Comparison of ENCODE assay signal across 8 cellular contexts in genomic region chr17:29807520-29808361, GRCh38.
DNase-seq lines count a peak whose midpoint lies in the region; ATAC-seq and TF ChIP-seq lines count a peak whose summit lies in the region.

No MANE protein-coding gene starts in this region.

- DNase-seq in ACHN: peak; percentile 77
- peak; percentile 31 for DNase-seq in GM19238 (ENCODE audit: insufficient read length, low spot score)
- DNase-seq in NCI-H748 (lab: John Stamatoyannopoulos, UW; ENCODE audit: unreplicated experiment): peak; percentile 63
- DNase-seq in activated CD4-positive, alpha-beta T cell treated with anti-CD3 and anti-CD28 coated beads, Interleukin-2, amount 50 U/mL, for 48 hours: peak; percentile 70 to 76
- DNase-seq in dorsolateral prefrontal cortex: peak in 7 of 10 donors; percentile 48 to 82 (median 63)
- peak; percentile 67 for DNase-seq in lung (ENCODE audit: low spot score)
- peak; percentile 31 for DNase-seq in stimulated activated CD8-positive, alpha-beta memory T cell treated with anti-CD3 and anti-CD28 coated beads, Interleukin-12 subunit alpha, Interleukin-12 subunit beta, amount 100 ng/mL, for 24 hours (ENCODE audit: extremely low read depth)

- no peaks in the 10 kb centered on the region for H3K9me3 ChIP-seq in lung (ENCODE audit: control insufficient read depth in 2 of 2, insufficient read depth in 1 of 2, low read length in 1 of 2)

- intact Hi-C loops in dorsolateral prefrontal cortex (cut with DNase I): loop anchor here (1.0 to 10.0 kb wide), 3 partner anchors 123 to 287 kb away; partner anchors contain the start of gene SSH2 (in 1 of the 2)

- TF ChIP-seq CTCF in dorsolateral prefrontal cortex (IDR thresholded peaks at IDR 0.05 in 54 of 56, conservative IDR thresholded peaks at IDR 0.05 in 2 of 56; ENCODE audit: low read depth in 1 of 56, partially characterized antibody in 56 of 56) (peak; percentile 72 to 92 (median 85)), lung (IDR thresholded peaks at IDR 0.05; ENCODE audit: control extremely low read depth, extremely low read depth) (peak; percentile 85)

- H3K36me3 ChIP-seq in lung (ENCODE audit: control insufficient read depth in 2 of 2, insufficient read depth in 2 of 2, low read length in 2 of 2): no peaks in the 10 kb centered on the region

- in situ Hi-C loops in ACHN (cut with HindIII; ENCODE audit: low pct_ligation_motif_present, low pct_unique_long_range_greater_than_20kb, low sequenced_read_pairs): loop anchor here (25.0 kb wide), 1 partner anchor 130 kb away; the partner anchor contains the start of genes EFCAB5 and SSH2

- no peaks in the 10 kb centered on the region for H3K27me3 ChIP-seq in dorsolateral prefrontal cortex
- no peaks in the 10 kb centered on the region for H3K27me3 ChIP-seq in lung (ENCODE audit: control insufficient read depth, insufficient read depth)

- H3K4me1 ChIP-seq in lung (ENCODE audit: control insufficient read depth in 2 of 2, insufficient read depth in 2 of 2, low read length in 2 of 2): no peaks in the 10 kb centered on the region

- ATAC-seq in lung (ENCODE audit: insufficient read depth, low FRiP score) (peak; percentile 87), GM21367 (IDR thresholded peaks at IDR 0.05; ENCODE audit: unreplicated experiment) (no peak)

- peak overlapping the region in 29 of 59 donors; percentile 1 to 81 (median 38) for H3K27ac ChIP-seq in dorsolateral prefrontal cortex
- peak overlapping the region in 1 of 2 donors; percentile 70 for H3K27ac ChIP-seq in lung (ENCODE audit: low read depth in 1 of 2, low read length in 1 of 2)

- H3K4me3 ChIP-seq in dorsolateral prefrontal cortex: peak overlapping the region in 33 of 59 donors; percentile 3 to 46 (median 21)
- no peak overlapping the region for H3K4me3 ChIP-seq in lung

- WGBS in lung, 2 donors: 33 to 52% methylated on average over 13 to 14 of the region's 14 CpGs
